ENCODE assay signal across 2 cellular contexts in the genomic region with DNA sequence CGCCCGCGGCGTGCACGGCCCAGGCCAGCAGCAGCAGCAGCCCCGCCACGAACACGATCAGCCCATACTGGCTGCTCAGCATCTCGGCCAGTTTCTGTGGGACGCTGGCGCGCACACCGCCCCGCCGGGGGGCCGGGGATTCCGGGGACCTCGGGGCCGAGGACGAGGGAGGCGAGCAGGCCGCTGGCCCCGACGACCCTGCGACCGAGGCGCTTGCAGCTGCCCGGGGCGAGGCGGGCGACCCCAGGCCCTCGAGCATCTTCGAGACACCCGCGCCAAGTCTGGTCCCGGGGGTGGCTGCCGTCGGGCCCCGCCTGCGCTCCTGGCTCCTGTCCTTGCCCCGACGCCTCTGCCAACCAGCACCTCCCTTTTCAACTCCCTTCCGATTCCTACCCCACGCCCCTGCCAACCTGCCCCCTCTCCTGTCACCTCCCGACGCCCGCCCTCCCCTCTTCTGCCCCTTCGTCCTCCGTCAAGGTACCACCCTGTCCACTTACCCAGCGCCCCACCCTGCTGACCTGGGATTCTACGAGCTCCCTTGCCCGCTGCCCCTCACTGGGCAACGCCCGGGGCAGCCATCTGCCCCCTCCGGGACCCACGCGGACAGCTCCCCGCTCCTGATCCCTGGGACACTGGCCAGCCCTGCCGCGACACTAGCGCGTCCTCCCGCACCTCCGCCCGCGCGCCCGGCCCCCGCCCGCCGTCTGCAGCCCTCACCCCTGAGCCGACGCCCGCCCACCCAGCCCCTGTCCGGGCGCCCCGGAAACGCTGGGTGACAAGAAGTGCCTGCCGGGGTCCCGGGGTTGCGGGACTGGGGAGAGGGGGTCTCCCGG.
TF ChIP-seq lines count a peak whose summit lies in the region.

A gene with protein sequence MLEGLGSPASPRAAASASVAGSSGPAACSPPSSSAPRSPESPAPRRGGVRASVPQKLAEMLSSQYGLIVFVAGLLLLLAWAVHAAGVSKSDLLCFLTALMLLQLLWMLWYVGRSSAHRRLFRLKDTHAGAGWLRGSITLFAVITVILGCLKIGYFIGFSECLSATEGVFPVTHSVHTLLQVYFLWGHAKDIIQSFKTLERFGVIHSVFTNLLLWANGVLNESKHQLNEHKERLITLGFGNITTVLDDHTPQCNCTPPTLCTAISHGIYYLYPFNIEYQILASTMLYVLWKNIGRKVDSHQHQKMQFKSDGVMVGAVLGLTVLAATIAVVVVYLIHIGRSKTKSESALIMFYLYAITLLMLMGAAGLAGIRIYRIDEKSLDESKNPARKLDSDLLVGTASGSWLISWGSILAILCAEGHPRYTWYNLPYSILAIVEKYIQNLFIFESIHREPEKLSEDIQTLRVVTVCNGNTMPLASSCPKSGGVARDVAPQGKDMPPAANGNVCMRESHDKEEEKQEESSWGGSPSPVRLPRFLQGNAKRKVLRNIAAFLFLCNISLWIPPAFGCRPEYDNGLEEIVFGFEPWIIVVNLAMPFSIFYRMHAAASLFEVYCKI (minus strand): TSS at position 324 of the 833 bp plus-strand sequence. CDS start 65 bp downstream, at position 259.

TF ChIP-seq in SK-N-SH, 30 proteins besides CTCF, POLR2A, EP300 and RAD21 (continued from another document):
- TF ChIP-seq MEF2A (IDR thresholded peaks at IDR 0.05; ENCODE audit: borderline replicate concordance, low read depth) (no peak), TAF1 (IDR thresholded peaks at IDR 0.05; ENCODE audit: borderline replicate concordance, low read depth, low read length) (no peak), RCOR1 (IDR thresholded peaks at IDR 0.05; ENCODE audit: low read length) (no peak), EZH2phosphoT487 (IDR thresholded peaks at IDR 0.05; ENCODE audit: borderline replicate concordance, low read depth) (no peak), FOXM1 (IDR thresholded peaks at IDR 0.05; ENCODE audit: low read depth) (no peak), FOSL2 (IDR thresholded peaks at IDR 0.05; ENCODE audit: borderline replicate concordance, low read depth) (no peak), GATA2 (CRISPR knock-in tag; IDR thresholded peaks at IDR 0.05) (no peak), RXRA (IDR thresholded peaks at IDR 0.05; ENCODE audit: borderline replicate concordance, low read depth) (no peak), POLR2AphosphoS5 (IDR thresholded peaks at IDR 0.05; ENCODE audit: low read depth, low read length) (no peak), YY1 (IDR thresholded peaks at IDR 0.05; ENCODE audit: low read depth) (no peak), NRF1 (IDR thresholded peaks at IDR 0.05; ENCODE audit: low read depth, low read length) (no peak)
- TF ChIP-seq, protein P1, sequence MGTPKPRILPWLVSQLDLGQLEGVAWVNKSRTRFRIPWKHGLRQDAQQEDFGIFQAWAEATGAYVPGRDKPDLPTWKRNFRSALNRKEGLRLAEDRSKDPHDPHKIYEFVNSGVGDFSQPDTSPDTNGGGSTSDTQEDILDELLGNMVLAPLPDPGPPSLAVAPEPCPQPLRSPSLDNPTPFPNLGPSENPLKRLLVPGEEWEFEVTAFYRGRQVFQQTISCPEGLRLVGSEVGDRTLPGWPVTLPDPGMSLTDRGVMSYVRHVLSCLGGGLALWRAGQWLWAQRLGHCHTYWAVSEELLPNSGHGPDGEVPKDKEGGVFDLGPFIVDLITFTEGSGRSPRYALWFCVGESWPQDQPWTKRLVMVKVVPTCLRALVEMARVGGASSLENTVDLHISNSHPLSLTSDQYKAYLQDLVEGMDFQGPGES (IDR thresholded peaks at IDR 0.05; ENCODE audit: low read depth, low read length), result no peak
- TF ChIP-seq, protein P2, sequence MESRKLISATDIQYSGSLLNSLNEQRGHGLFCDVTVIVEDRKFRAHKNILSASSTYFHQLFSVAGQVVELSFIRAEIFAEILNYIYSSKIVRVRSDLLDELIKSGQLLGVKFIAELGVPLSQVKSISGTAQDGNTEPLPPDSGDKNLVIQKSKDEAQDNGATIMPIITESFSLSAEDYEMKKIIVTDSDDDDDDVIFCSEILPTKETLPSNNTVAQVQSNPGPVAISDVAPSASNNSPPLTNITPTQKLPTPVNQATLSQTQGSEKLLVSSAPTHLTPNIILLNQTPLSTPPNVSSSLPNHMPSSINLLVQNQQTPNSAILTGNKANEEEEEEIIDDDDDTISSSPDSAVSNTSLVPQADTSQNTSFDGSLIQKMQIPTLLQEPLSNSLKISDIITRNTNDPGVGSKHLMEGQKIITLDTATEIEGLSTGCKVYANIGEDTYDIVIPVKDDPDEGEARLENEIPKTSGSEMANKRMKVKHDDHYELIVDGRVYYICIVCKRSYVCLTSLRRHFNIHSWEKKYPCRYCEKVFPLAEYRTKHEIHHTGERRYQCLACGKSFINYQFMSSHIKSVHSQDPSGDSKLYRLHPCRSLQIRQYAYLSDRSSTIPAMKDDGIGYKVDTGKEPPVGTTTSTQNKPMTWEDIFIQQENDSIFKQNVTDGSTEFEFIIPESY (IDR thresholded peaks at IDR 0.05; ENCODE audit: borderline replicate concordance, low read depth), result no peak
- TF ChIP-seq, protein P3, sequence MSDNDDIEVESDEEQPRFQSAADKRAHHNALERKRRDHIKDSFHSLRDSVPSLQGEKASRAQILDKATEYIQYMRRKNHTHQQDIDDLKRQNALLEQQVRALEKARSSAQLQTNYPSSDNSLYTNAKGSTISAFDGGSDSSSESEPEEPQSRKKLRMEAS (IDR thresholded peaks at IDR 0.05; ENCODE audit: low read depth), result no peak

TF ChIP-seq in SK-N-SH treated with all-trans-retinoic acid at 6 μM for 48 hours, 23 proteins besides CTCF, POLR2A, EP300 and RAD21:
- TF ChIP-seq, protein P4, sequence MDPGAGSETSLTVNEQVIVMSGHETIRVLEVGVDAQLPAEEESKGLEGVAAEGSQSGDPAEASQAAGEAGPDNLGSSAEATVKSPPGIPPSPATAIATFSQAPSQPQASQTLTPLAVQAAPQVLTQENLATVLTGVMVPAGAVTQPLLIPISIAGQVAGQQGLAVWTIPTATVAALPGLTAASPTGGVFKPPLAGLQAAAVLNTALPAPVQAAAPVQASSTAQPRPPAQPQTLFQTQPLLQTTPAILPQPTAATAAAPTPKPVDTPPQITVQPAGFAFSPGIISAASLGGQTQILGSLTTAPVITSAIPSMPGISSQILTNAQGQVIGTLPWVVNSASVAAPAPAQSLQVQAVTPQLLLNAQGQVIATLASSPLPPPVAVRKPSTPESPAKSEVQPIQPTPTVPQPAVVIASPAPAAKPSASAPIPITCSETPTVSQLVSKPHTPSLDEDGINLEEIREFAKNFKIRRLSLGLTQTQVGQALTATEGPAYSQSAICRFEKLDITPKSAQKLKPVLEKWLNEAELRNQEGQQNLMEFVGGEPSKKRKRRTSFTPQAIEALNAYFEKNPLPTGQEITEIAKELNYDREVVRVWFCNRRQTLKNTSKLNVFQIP (CRISPR knock-in tag; IDR thresholded peaks at IDR 0.05; ENCODE audit: borderline replicate concordance, low read depth), result no peak
- TF ChIP-seq ZFP30 (CRISPR knock-in tag; IDR thresholded peaks at IDR 0.05) (no peak), PPARA (CRISPR knock-in tag; IDR thresholded peaks at IDR 0.05; ENCODE audit: borderline replicate concordance) (no peak), ESRRG (CRISPR knock-in tag; IDR thresholded peaks at IDR 0.05) (no peak), OSR1 (CRISPR knock-in tag; IDR thresholded peaks at IDR 0.05) (no peak), GLIS3 (CRISPR knock-in tag; IDR thresholded peaks at IDR 0.05) (no peak), ZNF8 (CRISPR knock-in tag; IDR thresholded peaks at IDR 0.05) (no peak), CSDC2 (CRISPR knock-in tag; IDR thresholded peaks at IDR 0.05) (no peak), ZNF565 (CRISPR knock-in tag; conservative IDR thresholded peaks at IDR 0.05; ENCODE audit: low read depth) (no peak), ZFP3 (CRISPR knock-in tag; IDR thresholded peaks at IDR 0.05) (no peak), ZC3H10 (CRISPR knock-in tag; IDR thresholded peaks at IDR 0.05) (no peak), ZNF70 (CRISPR knock-in tag; IDR thresholded peaks at IDR 0.05) (no peak), SNAI2 (CRISPR knock-in tag; IDR thresholded peaks at IDR 0.05) (no peak), TCF4 (CRISPR knock-in tag; IDR thresholded peaks at IDR 0.05; ENCODE audit: borderline replicate concordance) (no peak)
- TF ChIP-seq, protein P5, sequence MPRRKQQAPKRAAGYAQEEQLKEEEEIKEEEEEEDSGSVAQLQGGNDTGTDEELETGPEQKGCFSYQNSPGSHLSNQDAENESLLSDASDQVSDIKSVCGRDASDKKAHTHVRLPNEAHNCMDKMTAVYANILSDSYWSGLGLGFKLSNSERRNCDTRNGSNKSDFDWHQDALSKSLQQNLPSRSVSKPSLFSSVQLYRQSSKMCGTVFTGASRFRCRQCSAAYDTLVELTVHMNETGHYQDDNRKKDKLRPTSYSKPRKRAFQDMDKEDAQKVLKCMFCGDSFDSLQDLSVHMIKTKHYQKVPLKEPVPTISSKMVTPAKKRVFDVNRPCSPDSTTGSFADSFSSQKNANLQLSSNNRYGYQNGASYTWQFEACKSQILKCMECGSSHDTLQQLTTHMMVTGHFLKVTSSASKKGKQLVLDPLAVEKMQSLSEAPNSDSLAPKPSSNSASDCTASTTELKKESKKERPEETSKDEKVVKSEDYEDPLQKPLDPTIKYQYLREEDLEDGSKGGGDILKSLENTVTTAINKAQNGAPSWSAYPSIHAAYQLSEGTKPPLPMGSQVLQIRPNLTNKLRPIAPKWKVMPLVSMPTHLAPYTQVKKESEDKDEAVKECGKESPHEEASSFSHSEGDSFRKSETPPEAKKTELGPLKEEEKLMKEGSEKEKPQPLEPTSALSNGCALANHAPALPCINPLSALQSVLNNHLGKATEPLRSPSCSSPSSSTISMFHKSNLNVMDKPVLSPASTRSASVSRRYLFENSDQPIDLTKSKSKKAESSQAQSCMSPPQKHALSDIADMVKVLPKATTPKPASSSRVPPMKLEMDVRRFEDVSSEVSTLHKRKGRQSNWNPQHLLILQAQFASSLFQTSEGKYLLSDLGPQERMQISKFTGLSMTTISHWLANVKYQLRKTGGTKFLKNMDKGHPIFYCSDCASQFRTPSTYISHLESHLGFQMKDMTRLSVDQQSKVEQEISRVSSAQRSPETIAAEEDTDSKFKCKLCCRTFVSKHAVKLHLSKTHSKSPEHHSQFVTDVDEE (CRISPR knock-in tag; IDR thresholded peaks at IDR 0.05), result no peak
- TF ChIP-seq, protein P6, sequence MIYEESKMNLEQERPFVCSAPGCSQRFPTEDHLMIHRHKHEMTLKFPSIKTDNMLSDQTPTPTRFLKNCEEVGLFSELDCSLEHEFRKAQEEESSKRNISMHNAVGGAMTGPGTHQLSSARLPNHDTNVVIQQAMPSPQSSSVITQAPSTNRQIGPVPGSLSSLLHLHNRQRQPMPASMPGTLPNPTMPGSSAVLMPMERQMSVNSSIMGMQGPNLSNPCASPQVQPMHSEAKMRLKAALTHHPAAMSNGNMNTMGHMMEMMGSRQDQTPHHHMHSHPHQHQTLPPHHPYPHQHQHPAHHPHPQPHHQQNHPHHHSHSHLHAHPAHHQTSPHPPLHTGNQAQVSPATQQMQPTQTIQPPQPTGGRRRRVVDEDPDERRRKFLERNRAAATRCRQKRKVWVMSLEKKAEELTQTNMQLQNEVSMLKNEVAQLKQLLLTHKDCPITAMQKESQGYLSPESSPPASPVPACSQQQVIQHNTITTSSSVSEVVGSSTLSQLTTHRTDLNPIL (CRISPR knock-in tag; IDR thresholded peaks at IDR 0.05; ENCODE audit: low read depth), result no peak
- TF ChIP-seq, protein P7, sequence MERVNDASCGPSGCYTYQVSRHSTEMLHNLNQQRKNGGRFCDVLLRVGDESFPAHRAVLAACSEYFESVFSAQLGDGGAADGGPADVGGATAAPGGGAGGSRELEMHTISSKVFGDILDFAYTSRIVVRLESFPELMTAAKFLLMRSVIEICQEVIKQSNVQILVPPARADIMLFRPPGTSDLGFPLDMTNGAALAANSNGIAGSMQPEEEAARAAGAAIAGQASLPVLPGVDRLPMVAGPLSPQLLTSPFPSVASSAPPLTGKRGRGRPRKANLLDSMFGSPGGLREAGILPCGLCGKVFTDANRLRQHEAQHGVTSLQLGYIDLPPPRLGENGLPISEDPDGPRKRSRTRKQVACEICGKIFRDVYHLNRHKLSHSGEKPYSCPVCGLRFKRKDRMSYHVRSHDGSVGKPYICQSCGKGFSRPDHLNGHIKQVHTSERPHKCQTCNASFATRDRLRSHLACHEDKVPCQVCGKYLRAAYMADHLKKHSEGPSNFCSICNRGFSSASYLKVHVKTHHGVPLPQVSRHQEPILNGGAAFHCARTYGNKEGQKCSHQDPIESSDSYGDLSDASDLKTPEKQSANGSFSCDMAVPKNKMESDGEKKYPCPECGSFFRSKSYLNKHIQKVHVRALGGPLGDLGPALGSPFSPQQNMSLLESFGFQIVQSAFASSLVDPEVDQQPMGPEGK (CRISPR knock-in tag; IDR thresholded peaks at IDR 0.05; ENCODE audit: borderline replicate concordance), result no peak
